ENCODE assay signal across 1 cellular context in the genomic region with DNA sequence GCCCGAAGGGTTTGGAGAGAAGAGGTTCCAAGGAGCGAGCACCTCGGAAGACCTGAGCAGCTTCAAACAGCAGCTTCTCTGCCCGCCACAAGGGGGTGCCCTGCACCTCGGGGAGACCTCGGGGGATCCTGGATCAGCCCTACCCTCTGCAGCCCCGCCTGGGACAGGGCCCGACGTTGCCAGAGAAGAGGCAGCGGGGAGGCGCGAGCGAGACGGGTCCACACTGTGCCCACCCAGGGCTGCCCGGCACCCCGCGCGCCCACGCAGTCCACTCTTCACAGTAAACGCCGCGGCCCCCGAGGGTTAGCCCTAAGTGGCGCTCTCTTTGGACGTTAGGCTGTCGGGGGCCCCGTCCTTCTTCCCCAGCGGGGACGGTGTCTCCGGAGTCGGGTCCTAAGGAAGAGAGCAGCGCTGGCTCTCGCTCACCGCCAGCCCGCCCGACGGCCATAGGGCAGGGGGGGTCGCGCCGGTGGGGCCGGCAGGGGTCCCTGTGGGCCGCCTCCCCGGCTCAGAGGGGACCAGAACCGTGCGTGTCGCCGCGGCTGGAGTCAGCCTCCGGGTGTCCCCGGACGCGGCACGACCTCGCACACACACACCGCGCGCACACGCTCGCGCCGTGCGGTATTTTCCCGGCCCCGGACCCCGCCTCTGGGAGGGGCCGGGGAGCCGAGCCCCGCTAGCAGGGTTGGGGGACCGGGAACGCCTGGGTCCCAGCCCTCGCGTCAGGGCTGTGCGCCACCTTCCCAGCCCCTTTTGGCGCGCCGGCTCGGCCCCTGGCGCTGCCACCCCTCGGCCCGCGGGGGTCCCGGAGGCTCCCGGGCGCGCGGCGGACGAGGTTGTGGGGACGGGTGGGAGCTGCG.
A peak's percentile ranks its signal among the peaks of the same experiment; 100 is the strongest.
TF ChIP-seq lines count a peak whose summit lies in the region.

No MANE protein-coding gene starts in this region.

TF ChIP-seq in GM23338, 12 proteins besides CTCF, POLR2A, EP300 and RAD21 (continued from another document):
- TF ChIP-seq, protein P1, sequence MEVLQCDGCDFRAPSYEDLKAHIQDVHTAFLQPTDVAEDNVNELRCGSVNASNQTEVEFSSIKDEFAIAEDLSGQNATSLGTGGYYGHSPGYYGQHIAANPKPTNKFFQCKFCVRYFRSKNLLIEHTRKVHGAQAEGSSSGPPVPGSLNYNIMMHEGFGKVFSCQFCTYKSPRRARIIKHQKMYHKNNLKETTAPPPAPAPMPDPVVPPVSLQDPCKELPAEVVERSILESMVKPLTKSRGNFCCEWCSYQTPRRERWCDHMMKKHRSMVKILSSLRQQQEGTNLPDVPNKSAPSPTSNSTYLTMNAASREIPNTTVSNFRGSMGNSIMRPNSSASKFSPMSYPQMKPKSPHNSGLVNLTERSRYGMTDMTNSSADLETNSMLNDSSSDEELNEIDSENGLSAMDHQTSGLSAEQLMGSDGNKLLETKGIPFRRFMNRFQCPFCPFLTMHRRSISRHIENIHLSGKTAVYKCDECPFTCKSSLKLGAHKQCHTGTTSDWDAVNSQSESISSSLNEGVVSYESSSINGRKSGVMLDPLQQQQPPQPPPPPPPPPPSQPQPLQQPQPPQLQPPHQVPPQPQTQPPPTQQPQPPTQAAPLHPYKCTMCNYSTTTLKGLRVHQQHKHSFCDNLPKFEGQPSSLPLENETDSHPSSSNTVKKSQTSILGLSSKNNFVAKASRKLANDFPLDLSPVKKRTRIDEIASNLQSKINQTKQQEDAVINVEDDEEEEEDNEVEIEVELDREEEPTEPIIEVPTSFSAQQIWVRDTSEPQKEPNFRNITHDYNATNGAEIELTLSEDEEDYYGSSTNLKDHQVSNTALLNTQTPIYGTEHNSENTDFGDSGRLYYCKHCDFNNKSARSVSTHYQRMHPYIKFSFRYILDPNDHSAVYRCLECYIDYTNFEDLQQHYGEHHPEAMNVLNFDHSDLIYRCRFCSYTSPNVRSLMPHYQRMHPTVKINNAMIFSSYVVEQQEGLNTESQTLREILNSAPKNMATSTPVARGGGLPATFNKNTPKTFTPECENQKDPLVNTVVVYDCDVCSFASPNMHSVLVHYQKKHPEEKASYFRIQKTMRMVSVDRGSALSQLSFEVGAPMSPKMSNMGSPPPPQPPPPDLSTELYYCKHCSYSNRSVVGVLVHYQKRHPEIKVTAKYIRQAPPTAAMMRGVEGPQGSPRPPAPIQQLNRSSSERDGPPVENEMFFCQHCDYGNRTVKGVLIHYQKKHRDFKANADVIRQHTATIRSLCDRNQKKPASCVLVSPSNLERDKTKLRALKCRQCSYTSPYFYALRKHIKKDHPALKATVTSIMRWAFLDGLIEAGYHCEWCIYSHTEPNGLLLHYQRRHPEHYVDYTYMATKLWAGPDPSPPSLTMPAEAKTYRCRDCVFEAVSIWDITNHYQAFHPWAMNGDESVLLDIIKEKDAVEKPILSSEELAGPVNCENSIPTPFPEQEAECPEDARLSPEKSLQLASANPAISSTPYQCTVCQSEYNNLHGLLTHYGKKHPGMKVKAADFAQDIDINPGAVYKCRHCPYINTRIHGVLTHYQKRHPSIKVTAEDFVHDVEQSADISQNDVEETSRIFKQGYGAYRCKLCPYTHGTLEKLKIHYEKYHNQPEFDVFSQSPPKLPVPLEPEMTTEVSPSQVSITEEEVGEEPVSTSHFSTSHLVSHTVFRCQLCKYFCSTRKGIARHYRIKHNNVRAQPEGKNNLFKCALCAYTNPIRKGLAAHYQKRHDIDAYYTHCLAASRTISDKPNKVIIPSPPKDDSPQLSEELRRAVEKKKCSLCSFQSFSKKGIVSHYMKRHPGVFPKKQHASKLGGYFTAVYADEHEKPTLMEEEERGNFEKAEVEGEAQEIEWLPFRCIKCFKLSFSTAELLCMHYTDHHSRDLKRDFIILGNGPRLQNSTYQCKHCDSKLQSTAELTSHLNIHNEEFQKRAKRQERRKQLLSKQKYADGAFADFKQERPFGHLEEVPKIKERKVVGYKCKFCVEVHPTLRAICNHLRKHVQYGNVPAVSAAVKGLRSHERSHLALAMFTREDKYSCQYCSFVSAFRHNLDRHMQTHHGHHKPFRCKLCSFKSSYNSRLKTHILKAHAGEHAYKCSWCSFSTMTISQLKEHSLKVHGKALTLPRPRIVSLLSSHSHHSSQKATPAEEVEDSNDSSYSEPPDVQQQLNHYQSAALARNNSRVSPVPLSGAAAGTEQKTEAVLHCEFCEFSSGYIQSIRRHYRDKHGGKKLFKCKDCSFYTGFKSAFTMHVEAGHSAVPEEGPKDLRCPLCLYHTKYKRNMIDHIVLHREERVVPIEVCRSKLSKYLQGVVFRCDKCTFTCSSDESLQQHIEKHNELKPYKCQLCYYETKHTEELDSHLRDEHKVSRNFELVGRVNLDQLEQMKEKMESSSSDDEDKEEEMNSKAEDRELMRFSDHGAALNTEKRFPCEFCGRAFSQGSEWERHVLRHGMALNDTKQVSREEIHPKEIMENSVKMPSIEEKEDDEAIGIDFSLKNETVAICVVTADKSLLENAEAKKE (CRISPR knock-in tag; IDR thresholded peaks at IDR 0.05) = 0 out of 2 replicates have a peak, but pooled peaks have one; percentile 11
- TF ChIP-seq CREB1 (CRISPR knock-in tag; IDR thresholded peaks at IDR 0.05; ENCODE audit: low read depth) (peak; percentile 61; the same call in 1 of the 2 replicates), POLR2AphosphoS5 (IDR thresholded peaks at IDR 0.05; ENCODE audit: low read depth) (no peak), ZNF331 (CRISPR knock-in tag; IDR thresholded peaks at IDR 0.05; ENCODE audit: low read depth) (no peak), EZH2 (IDR thresholded peaks at IDR 0.05; ENCODE audit: low read depth, unreplicated experiment) (peak; percentile 76)
- TF ChIP-seq, protein P2, sequence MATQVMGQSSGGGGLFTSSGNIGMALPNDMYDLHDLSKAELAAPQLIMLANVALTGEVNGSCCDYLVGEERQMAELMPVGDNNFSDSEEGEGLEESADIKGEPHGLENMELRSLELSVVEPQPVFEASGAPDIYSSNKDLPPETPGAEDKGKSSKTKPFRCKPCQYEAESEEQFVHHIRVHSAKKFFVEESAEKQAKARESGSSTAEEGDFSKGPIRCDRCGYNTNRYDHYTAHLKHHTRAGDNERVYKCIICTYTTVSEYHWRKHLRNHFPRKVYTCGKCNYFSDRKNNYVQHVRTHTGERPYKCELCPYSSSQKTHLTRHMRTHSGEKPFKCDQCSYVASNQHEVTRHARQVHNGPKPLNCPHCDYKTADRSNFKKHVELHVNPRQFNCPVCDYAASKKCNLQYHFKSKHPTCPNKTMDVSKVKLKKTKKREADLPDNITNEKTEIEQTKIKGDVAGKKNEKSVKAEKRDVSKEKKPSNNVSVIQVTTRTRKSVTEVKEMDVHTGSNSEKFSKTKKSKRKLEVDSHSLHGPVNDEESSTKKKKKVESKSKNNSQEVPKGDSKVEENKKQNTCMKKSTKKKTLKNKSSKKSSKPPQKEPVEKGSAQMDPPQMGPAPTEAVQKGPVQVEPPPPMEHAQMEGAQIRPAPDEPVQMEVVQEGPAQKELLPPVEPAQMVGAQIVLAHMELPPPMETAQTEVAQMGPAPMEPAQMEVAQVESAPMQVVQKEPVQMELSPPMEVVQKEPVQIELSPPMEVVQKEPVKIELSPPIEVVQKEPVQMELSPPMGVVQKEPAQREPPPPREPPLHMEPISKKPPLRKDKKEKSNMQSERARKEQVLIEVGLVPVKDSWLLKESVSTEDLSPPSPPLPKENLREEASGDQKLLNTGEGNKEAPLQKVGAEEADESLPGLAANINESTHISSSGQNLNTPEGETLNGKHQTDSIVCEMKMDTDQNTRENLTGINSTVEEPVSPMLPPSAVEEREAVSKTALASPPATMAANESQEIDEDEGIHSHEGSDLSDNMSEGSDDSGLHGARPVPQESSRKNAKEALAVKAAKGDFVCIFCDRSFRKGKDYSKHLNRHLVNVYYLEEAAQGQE (IDR thresholded peaks at IDR 0.05; ENCODE audit: unreplicated experiment) = no peak
